ENCODE assay signal across 25 cellular contexts in the genomic region with DNA sequence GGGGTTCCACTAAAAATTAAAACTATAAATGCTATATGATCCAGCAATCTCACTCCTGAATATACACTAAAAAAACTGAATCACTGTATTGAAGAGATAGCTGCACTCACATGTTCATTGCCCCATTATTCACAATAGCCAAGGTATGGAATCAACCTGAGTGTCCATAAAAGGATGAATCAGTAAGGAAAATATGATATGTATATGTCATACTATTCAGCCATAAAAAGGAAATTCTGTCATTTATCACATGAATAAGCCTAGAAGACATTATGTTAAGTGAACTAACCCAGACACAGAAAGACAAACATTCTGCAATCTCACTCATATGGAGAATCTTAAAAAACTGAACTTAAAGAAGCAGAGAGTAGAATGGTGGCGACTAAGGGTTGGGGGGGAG.
"Had no signal": no experiment of that assay in that cellular context is flagged by ENCODE, and none has a peak within 500 bp of the region (broad histone marks: within the 10 kb centered on the region; RNA-seq: fewer than 3 reads in every experiment).

No MANE protein-coding gene starts in this region.

- H3K4me1 ChIP-seq: esophagus muscularis mucosa, gastrocnemius medialis, heart right ventricle, left lung, lower lobe of right lung had no signal

- H3K36me3 Mint-ChIP-seq: naive B cell had no signal

- H3K27ac Mint-ChIP-seq: mesothelial cell of epicardium; naive B cell; naive thymus-derived CD8-positive, alpha-beta T cell had no signal

- DNase-seq: dermis blood vessel endothelial cell; dorsolateral prefrontal cortex; effector CD4-positive, alpha-beta T cell; effector memory CD4-positive, alpha-beta T cell; foreskin melanocyte; gastrocnemius medialis; glutamatergic neuron; head of caudate nucleus; heart right ventricle; hippocampal formation; left cardiac atrium; left lung; left ventricle myocardium superior; lower lobe of right lung; mesenchymal stem cell; mucosa of descending colon; naive B cell; naive thymus-derived CD8-positive, alpha-beta T cell had no signal

- ATAC-seq: gastrocnemius medialis; heart right ventricle; left cardiac atrium; left lung; left ventricle myocardium superior; lower lobe of right lung; mucosa of descending colon; naive thymus-derived CD8-positive, alpha-beta T cell had no signal

- H3K9me3 ChIP-seq: esophagus muscularis mucosa, gastrocnemius medialis, lower lobe of right lung had no signal

- H3K27ac ChIP-seq: coronary artery, dorsolateral prefrontal cortex, esophagus muscularis mucosa, gastrocnemius medialis, heart right ventricle, left lung, lower lobe of right lung had no signal

- H3K27me3 Mint-ChIP-seq: naive B cell; naive thymus-derived CD8-positive, alpha-beta T cell had no signal

- H3K4me3 Mint-ChIP-seq: mesothelial cell of epicardium; naive B cell; naive thymus-derived CD8-positive, alpha-beta T cell had no signal

- H3K4me1 Mint-ChIP-seq: naive B cell; naive thymus-derived CD8-positive, alpha-beta T cell had no signal

- FAIRE-seq: colon, endothelial cell of umbilical vein, islet of Langerhans, keratinocyte had no signal

- H3K36me3 ChIP-seq: esophagus muscularis mucosa, gastrocnemius medialis, heart right ventricle, left lung, lower lobe of right lung had no signal

- H3K4me3 ChIP-seq: coronary artery, dorsolateral prefrontal cortex, esophagus muscularis mucosa, gastrocnemius medialis, heart right ventricle, left lung, lower lobe of right lung, mucosa of descending colon had no signal

- H3K27me3 ChIP-seq: dorsolateral prefrontal cortex, esophagus muscularis mucosa, gastrocnemius medialis, heart right ventricle, left lung had no signal
